In genomic region chr9:106632621-106633020, GRCh38 we compare ENCODE assay signal across 18 cellular contexts.
"Had no signal": no experiment of that assay in that cellular context is flagged by ENCODE, and none has a peak within 500 bp of the region (broad histone marks: within the 10 kb centered on the region; RNA-seq: fewer than 3 reads in every experiment).

No MANE protein-coding gene starts in this region.

- H3K9me3 ChIP-seq: left ventricle myocardium inferior, transverse colon had no signal

- H3K4me3 ChIP-seq: cardiac muscle cell, left ventricle myocardium inferior, transverse colon had no signal

- H3K36me3 ChIP-seq: cardiac muscle cell, left ventricle myocardium inferior, transverse colon had no signal

- ATAC-seq: activated CD4-positive, alpha-beta T cell treated with anti-CD3 and anti-CD28 coated beads for 36 hours; activated T-cell treated with anti-CD3 and anti-CD28 coated beads, Interleukin-2, amount 50 U/mL, for 72 hours; esophagus mucosa; natural killer cell treated with Interleukin-12 subunit alpha and Interleukin-12 subunit beta and Interleukin-15 and Interleukin-18, amount 100 ng/mL, for 72 hours; stimulated activated naive B cell treated with anti-CD40 and anti-IgM and Interleukin-4, amounts not matched to agents 10 μg/mL and 1 μg/mL and 100 μg/mL, for 72 hours had no signal

- DNase-seq: activated B cell treated with CpG ODN at 0.5 μM for 24 hours; activated CD4-positive, alpha-beta T cell treated with anti-CD3 and anti-CD28 coated beads for 36 hours; activated CD4-positive, alpha-beta T cell treated with anti-CD3 and anti-CD28 coated beads, Interleukin-2, amount 50 U/mL, for 48 hours; activated effector memory CD4-positive, alpha-beta T cell treated with Interleukin-2 at 50 U/mL for 16 hours; activated naive CD4-positive, alpha-beta T cell treated with anti-CD3 and anti-CD28 coated beads for 36 hours; activated naive CD8-positive, alpha-beta T cell treated with anti-CD3 and anti-CD28 coated beads, Interleukin-2, amount 10 ng/mL, durations not matched to agents 7 days and 5 days; activated T-cell treated with anti-CD3 and anti-CD28 coated beads, Interleukin-2, amount 50 U/mL, for 72 hours; amniotic stem cell; cortex of kidney; left ventricle myocardium inferior; stimulated activated CD4-positive, alpha-beta T cell treated with anti-CD3 and anti-CD28 coated beads, Interleukin-2, amount 100 ng/mL, for 48 hours; stimulated activated CD8-positive, alpha-beta memory T cell treated with anti-CD3 and anti-CD28 coated beads, Interleukin-4, amount 100 ng/mL, for 48 hours; stimulated activated naive B cell treated with anti-CD40 and anti-IgM and Interleukin-4, amounts not matched to agents 10 μg/mL and 1 μg/mL and 100 μg/mL, for 72 hours; T1000; transverse colon had no signal

- H3K4me1 ChIP-seq: left ventricle myocardium inferior, transverse colon had no signal

- H3K27me3 ChIP-seq: cardiac muscle cell, transverse colon had no signal

- H3K27ac ChIP-seq: cardiac muscle cell, left ventricle myocardium inferior, transverse colon had no signal
